10 cellular contexts compared by ENCODE assay signal in the genomic region with DNA sequence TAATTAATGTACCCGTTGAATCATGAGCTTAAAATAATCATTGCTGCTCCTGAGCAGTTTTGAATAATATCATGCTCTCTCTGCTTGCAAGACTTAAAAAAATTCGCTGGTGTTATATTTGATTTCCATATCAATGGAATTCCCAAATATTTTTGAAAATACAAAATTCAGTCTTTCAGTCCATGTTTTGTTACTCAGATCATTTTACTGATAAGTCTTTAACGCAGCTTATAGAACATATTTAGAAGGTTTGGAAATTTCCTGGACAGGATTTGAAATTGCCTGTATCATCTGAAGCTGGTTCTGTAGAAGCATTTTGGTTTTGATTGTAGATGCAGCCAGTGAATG. TPM values are rescaled to one million over a fixed set of nuclear protein-coding genes. Genes with fewer than 3 reads are reported as not detected.
A peak's percentile ranks its signal among the peaks of the same experiment; 100 is the strongest.
DNase-seq lines count a peak whose midpoint lies in the region; ATAC-seq and TF ChIP-seq lines count a peak whose summit lies in the region.
"Had no signal": no experiment of that assay in that cellular context is flagged by ENCODE, and none has a peak within 500 bp of the region (broad histone marks: within the 10 kb centered on the region; RNA-seq: fewer than 3 reads in every experiment).

No MANE protein-coding gene starts in this region.

- H3K4me1 ChIP-seq in DND-41 (ENCODE audit: insufficient read depth, low read length), result peaks cover 36% of the 10 kb centered on the region

- DNase-seq in DND-41 (no peak), T-helper 17 cell (no peak), epithelial cell of proximal tubule (ENCODE audit: low read depth) (no peak), progenitor cell of endocrine pancreas (ENCODE audit: low spot score, unreplicated experiment) (no peak), hypothalamus (lab: John Stamatoyannopoulos, UW) (no peak)
- DNase-seq: kidney glomerular epithelial cell, sigmoid colon had no signal

- peaks cover 51% of the 10 kb centered on the region for H3K79me2 ChIP-seq in DND-41 (ENCODE audit: insufficient read depth, low read length)

- H3K4me1 Mint-ChIP-seq in T-helper 17 cell (peaks cover 72% of the 10 kb centered on the region), progenitor cell of endocrine pancreas (ENCODE audit: low read depth) (peaks cover 9% of the 10 kb centered on the region)

- no peak for ATAC-seq in DND-41 (ENCODE audit: insufficient read depth, low read depth)
- no peak for ATAC-seq in T-helper 17 cell
- ATAC-seq in GM18868 (IDR thresholded peaks at IDR 0.05; ENCODE audit: unreplicated experiment), result no peak
- ATAC-seq in GM19397 (IDR thresholded peaks at IDR 0.05; ENCODE audit: unreplicated experiment), result no peak
- ATAC-seq in HG03565 (IDR thresholded peaks at IDR 0.05; ENCODE audit: unreplicated experiment), result no peak

- H3K9me3 Mint-ChIP-seq in progenitor cell of endocrine pancreas (ENCODE audit: low read depth), result no peaks in the 10 kb centered on the region

- H3K4me3 Mint-ChIP-seq in T-helper 17 cell (peak overlapping the region; percentile 94), progenitor cell of endocrine pancreas (ENCODE audit: low read depth) (peak overlapping the region; percentile 59)

- H3K9me3 ChIP-seq in DND-41 (ENCODE audit: insufficient read depth, low read length, severe bottlenecking) (no peaks in the 10 kb centered on the region), T-helper 17 cell (ENCODE audit: control insufficient read depth, low read length, poor library complexity, severe bottlenecking) (no peaks in the 10 kb centered on the region)
- H3K9me3 ChIP-seq: sigmoid colon had no signal

- peaks cover 23% of the 10 kb centered on the region for H3K27me3 ChIP-seq in DND-41 (ENCODE audit: insufficient read depth, low read length, poor library complexity)
- H3K27me3 ChIP-seq: sigmoid colon had no signal

- H3K36me3 Mint-ChIP-seq in T-helper 17 cell (ENCODE audit: low read depth) (peaks cover 5% of the 10 kb centered on the region), progenitor cell of endocrine pancreas (ENCODE audit: insufficient read depth) (no peaks in the 10 kb centered on the region)

- H3K9ac ChIP-seq in DND-41 (ENCODE audit: low read depth, low read length), result no peak overlapping the region

- H3K27ac ChIP-seq in DND-41 (ENCODE audit: low read length), result no peak overlapping the region

- H3K27ac Mint-ChIP-seq in T-helper 17 cell, result peak overlapping the region; percentile 94
- H3K27ac Mint-ChIP-seq in progenitor cell of endocrine pancreas, result no peak overlapping the region

- peak overlapping the region; percentile 99; the same call in 1 of the 2 replicates for H3K4me2 ChIP-seq in DND-41 (ENCODE audit: insufficient read depth, low read length)

- H3K4me3 ChIP-seq in DND-41 (ENCODE audit: low read depth in 1 of 2, low read length in 2 of 2) (no peak overlapping the region), epithelial cell of proximal tubule (ENCODE audit: low read depth, low read length) (peak overlapping the region; percentile 98)

- peaks cover 11% of the 10 kb centered on the region for H3K27me3 Mint-ChIP-seq in T-helper 17 cell
- H3K27me3 Mint-ChIP-seq in progenitor cell of endocrine pancreas, result peaks cover 70% of the 10 kb centered on the region

- TF ChIP-seq CTCF in DND-41 (IDR thresholded peaks at IDR 0.05; ENCODE audit: borderline replicate concordance, extremely low read depth, low read length, poor library complexity, severe bottlenecking), result no peak
- no peak for TF ChIP-seq CTCF in epithelial cell of proximal tubule (conservative IDR thresholded peaks at IDR 0.05; ENCODE audit: low read depth, low read length)
- no peak for TF ChIP-seq CTCF in progenitor cell of endocrine pancreas (IDR thresholded peaks at IDR 0.05; ENCODE audit: unreplicated experiment)

- H3K36me3 ChIP-seq in DND-41 (ENCODE audit: insufficient read depth, low read length), result no peaks in the 10 kb centered on the region; the same call in 1 of the 2 replicates
- H3K36me3 ChIP-seq: sigmoid colon had no signal

- H2AFZ ChIP-seq in DND-41 (ENCODE audit: low read depth, low read length), result no peak overlapping the region

- peaks cover 44% of the 10 kb centered on the region for H4K20me1 ChIP-seq in DND-41 (ENCODE audit: insufficient read depth, low read length)

RNA-seq across cellular contexts. Expression of a gene that starts 1.9 kb away (rescaled TPM):
- total RNA-seq in T-helper 17 cell, result 100 to 1,000 TPM; 143 to 144 TPM
- total RNA-seq in epithelial cell of proximal tubule, result 8.5 and 10.3 TPM in 2 replicates
- total RNA-seq in progenitor cell of endocrine pancreas, result 7.0 and 8.6 TPM in 2 replicates

Comparison
In these comparisons a context has a peak if more than half of its experiments do, and no peak if none do; other contexts are left out.
1. RNA of a gene that starts 1.9 kb away (total RNA-seq): 143 to 144 TPM in T-helper 17 cell; 8.5 to 10.3 TPM in epithelial cell of proximal tubule and 7.0 to 8.6 TPM in progenitor cell of endocrine pancreas; every median in the first group is over 10 times any median in the second.